Comparison of ENCODE assay signal across 1 cellular context in genomic region chr17:78329263-78330059, GRCh38.
TF ChIP-seq lines count a peak whose summit lies in the region.

No MANE protein-coding gene starts in this region.

TF ChIP-seq in HCT116, 20 proteins besides CTCF, POLR2A, EP300 and RAD21 (continued from another document):
- no peak for TF ChIP-seq REST (IDR thresholded peaks at IDR 0.05; ENCODE audit: low read depth)
- TF ChIP-seq SIN3A (IDR thresholded peaks at IDR 0.05; ENCODE audit: low read depth), result no peak
- peak; percentile 81 for TF ChIP-seq YY1 (IDR thresholded peaks at IDR 0.05; ENCODE audit: extremely low read depth, insufficient replicate concordance, low read depth, low read length)
- no peak for TF ChIP-seq EZH2phosphoT487 (IDR thresholded peaks at IDR 0.05; ENCODE audit: borderline replicate concordance)
- TF ChIP-seq ATF3 (IDR thresholded peaks at IDR 0.05), result no peak
- TF ChIP-seq FOSL1 (IDR thresholded peaks at IDR 0.05; ENCODE audit: low read depth), result peak; percentile 99
- peak; percentile 65; the same call in 1 of the 2 replicates for TF ChIP-seq CBX3 (IDR thresholded peaks at IDR 0.05; ENCODE audit: low read depth)
- no peak for TF ChIP-seq SRF (IDR thresholded peaks at IDR 0.05; ENCODE audit: low read depth)
- TF ChIP-seq TCF7L2 (IDR thresholded peaks at IDR 0.05; ENCODE audit: borderline replicate concordance, extremely low read depth, insufficient read depth, insufficient read length), result no peak
- TF ChIP-seq EZH2 (IDR thresholded peaks at IDR 0.05), result no peak
